Comparison of ENCODE assay signal across 29 cellular contexts in the genomic region with DNA sequence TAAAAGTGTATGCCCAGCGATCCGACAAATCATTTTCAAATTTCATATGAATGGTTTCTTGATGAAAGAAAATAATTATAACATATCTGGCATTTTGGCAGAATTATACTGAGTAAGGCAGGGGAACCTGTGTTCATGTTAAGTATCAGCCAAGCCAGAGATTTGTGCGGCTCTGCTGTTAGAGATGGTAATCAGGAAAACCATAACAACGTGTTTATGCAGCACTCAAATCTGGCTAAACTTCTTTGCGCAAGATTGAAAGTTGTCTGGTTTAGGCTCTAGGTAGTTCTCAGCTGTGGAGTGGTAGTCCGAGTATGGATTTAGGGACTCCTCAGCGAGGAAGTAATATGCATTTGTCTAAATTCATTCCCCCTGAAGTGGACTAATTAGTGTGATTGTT.
"Had no signal": no experiment of that assay in that cellular context is flagged by ENCODE, and none has a peak within 500 bp of the region (broad histone marks: within the 10 kb centered on the region; RNA-seq: fewer than 3 reads in every experiment).

No MANE protein-coding gene starts in this region.

- H3K27me3 ChIP-seq: brain microvascular endothelial cell had no signal

- H3K4me3 ChIP-seq: esophagus squamous epithelium had no signal

- H3K9me3 Mint-ChIP-seq: activated B cell treated with CpG ODN at 0.5 μM for 24 hours; activated CD8-positive, alpha-beta T cell treated with anti-CD3 and anti-CD28 coated beads for 36 hours; activated T-cell treated with anti-CD3 and anti-CD28 coated beads, Interleukin-2, amount 50 U/mL, for 4 hours; activated T-helper 17 cell treated with anti-CD3 and anti-CD28 coated beads, Interleukin-2, amount 50 U/mL, for 72 hours; effector memory CD8-positive, alpha-beta T cell; T-helper 2 cell treated with Interferon-gamma antibody and Interleukin-4, amounts not matched to agents 5 μg/mL and 100 μg/mL, for 36 hours had no signal

- DNase-seq: activated B cell treated with CpG ODN at 0.5 μM for 24 hours; activated CD4-positive, alpha-beta T cell treated with anti-CD3 and anti-CD28 coated beads for 48 hours; activated CD4-positive, alpha-beta T cell treated with anti-CD3 and anti-CD28 coated beads, Interleukin-2, amount 50 U/mL, for 1 hour; activated CD4-positive, alpha-beta T cell treated with anti-CD3 and anti-CD28 coated beads, Interleukin-2, amount 50 U/mL, for 48 hours; activated CD8-positive, alpha-beta T cell treated with anti-CD3 and anti-CD28 coated beads for 36 hours; activated effector memory CD4-positive, alpha-beta T cell treated with Interleukin-2 at 50 U/mL for 16 hours; activated gamma-delta T cell treated with Interleukin-2 at 50 U/mL for 16 hours; activated naive CD4-positive, alpha-beta T cell treated with anti-CD3 and anti-CD28 coated beads, Interleukin-2, amount 50 U/mL, for 16 hours; activated naive CD4-positive, alpha-beta T cell treated with Interleukin-2 at 50 U/mL for 16 hours; activated T-cell treated with anti-CD3 and anti-CD28 coated beads, Interleukin-2, amount 50 U/mL, for 4 hours; amniotic stem cell; anterior cingulate cortex; brain microvascular endothelial cell; caudate nucleus; cortex of kidney; dermis blood vessel endothelial cell; effector CD4-positive, alpha-beta T cell; effector memory CD8-positive, alpha-beta T cell; esophagus squamous epithelium; foreskin fibroblast; T-helper 1 cell; T-helper 17 cell; T1000; WERI-Rb-1 had no signal

- H3K36me3 ChIP-seq: brain microvascular endothelial cell, esophagus squamous epithelium, WERI-Rb-1 had no signal

- H3K4me3 Mint-ChIP-seq: activated B cell treated with CpG ODN at 0.5 μM for 24 hours; activated CD8-positive, alpha-beta T cell treated with anti-CD3 and anti-CD28 coated beads for 36 hours; activated naive CD8-positive, alpha-beta T cell; activated T-cell treated with anti-CD3 and anti-CD28 coated beads, Interleukin-2, amount 50 U/mL, for 4 hours; activated T-helper 17 cell treated with anti-CD3 and anti-CD28 coated beads, Interleukin-2, amount 50 U/mL, for 72 hours; effector memory CD8-positive, alpha-beta T cell; T-helper 17 cell; T-helper 2 cell treated with Interferon-gamma antibody and Interleukin-4, amounts not matched to agents 5 μg/mL and 100 μg/mL, for 36 hours had no signal

- H3K36me3 Mint-ChIP-seq: activated naive CD8-positive, alpha-beta T cell had no signal

- H3K9me3 ChIP-seq: esophagus squamous epithelium had no signal

- H3K27ac ChIP-seq: brain microvascular endothelial cell, epithelial cell of prostate, esophagus squamous epithelium, WERI-Rb-1 had no signal

- H3K4me1 Mint-ChIP-seq: activated B cell treated with CpG ODN at 0.5 μM for 24 hours; activated T-helper 17 cell treated with anti-CD3 and anti-CD28 coated beads, Interleukin-2, amount 50 U/mL, for 72 hours; T-helper 17 cell had no signal

- H3K4me1 ChIP-seq: esophagus squamous epithelium had no signal

- ATAC-seq: activated CD4-positive, CD25-positive, alpha-beta regulatory T cell treated with anti-CD3 and anti-CD28 coated beads, Interleukin-2, amount 50 U/mL, for 24 hours; activated CD8-positive, alpha-beta T cell treated with anti-CD3 and anti-CD28 coated beads for 36 hours; activated T-cell treated with anti-CD3 and anti-CD28 coated beads, Interleukin-2, amount 50 U/mL, for 4 hours; activated T-helper 17 cell treated with anti-CD3 and anti-CD28 coated beads, Interleukin-2, amount 50 U/mL, for 72 hours; effector memory CD8-positive, alpha-beta T cell; T-helper 17 cell had no signal

- H3K27ac Mint-ChIP-seq: activated B cell treated with CpG ODN at 0.5 μM for 24 hours; activated CD8-positive, alpha-beta T cell treated with anti-CD3 and anti-CD28 coated beads for 36 hours; activated naive CD8-positive, alpha-beta T cell; activated T-helper 17 cell treated with anti-CD3 and anti-CD28 coated beads, Interleukin-2, amount 50 U/mL, for 72 hours; effector memory CD8-positive, alpha-beta T cell; T-helper 17 cell; T-helper 2 cell treated with Interferon-gamma antibody and Interleukin-4, amounts not matched to agents 5 μg/mL and 100 μg/mL, for 36 hours had no signal
